Comparison of ENCODE assay signal across 18 cellular contexts in the genomic region with DNA sequence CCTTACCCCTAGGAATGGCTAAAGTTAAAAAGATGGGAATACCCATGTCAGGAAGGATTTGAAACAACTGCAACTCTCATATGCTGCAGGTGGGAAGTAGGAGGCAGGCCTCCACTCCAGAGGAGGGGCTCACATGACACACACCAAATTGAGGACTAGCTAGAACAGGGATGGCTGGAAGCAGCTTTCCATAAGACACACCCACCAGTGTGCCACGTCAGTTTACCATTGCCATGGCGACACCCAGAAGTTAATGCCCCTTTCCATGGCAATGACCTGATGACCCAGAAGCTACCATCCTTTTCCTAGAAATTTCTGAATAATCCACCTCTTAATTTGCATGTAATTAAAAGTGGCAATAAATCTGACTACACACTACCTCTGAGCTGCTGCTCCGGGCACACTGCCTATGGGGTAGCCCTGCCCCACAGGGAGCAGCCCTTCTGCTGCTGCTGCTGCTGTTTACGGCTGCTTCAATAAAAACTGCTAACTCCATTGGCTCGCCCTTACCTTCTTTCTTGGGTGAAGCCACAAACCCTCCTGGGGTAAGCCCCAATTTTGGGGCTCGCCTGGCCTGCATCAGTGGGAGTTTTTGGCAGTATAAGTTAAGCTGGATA.
"Had no signal": no experiment of that assay in that cellular context is flagged by ENCODE, and none has a peak within 500 bp of the region (broad histone marks: within the 10 kb centered on the region; RNA-seq: fewer than 3 reads in every experiment).

No MANE protein-coding gene starts in this region.

- H3K27me3 ChIP-seq: breast epithelium, dorsolateral prefrontal cortex, vagina had no signal

- ATAC-seq: effector memory CD8-positive, alpha-beta T cell; naive thymus-derived CD4-positive, alpha-beta T cell; sciatic nerve had no signal

- H3K4me1 ChIP-seq: breast epithelium, esophagus muscularis mucosa, vagina had no signal

- DNase-seq: activated naive CD4-positive, alpha-beta T cell; activated naive CD8-positive, alpha-beta T cell treated with anti-CD3 and anti-CD28 coated beads for 36 hours; activated T-cell treated with anti-CD3 and anti-CD28 coated beads, Interleukin-2, amount 50 U/mL, for 24 hours; effector memory CD8-positive, alpha-beta T cell; glutamatergic neuron; hippocampal formation; mesenchymal stem cell; naive thymus-derived CD4-positive, alpha-beta T cell; occipital lobe; small intestine; stimulated activated CD4-positive, alpha-beta T cell treated with anti-CD3 and anti-CD28 coated beads, Interleukin-15, amount 100 ng/mL, for 24 hours; stimulated activated naive CD4-positive, alpha-beta T cell treated with Interleukin-2 at 50 U/mL for 16 hours had no signal

- H3K27ac ChIP-seq: breast epithelium, dorsolateral prefrontal cortex, esophagus muscularis mucosa, thoracic aorta, vagina had no signal

- H3K4me3 ChIP-seq: breast epithelium, dorsolateral prefrontal cortex, esophagus muscularis mucosa, thoracic aorta, vagina had no signal

- H3K9me3 ChIP-seq: breast epithelium, esophagus muscularis mucosa, thoracic aorta, vagina had no signal

- H3K36me3 ChIP-seq: breast epithelium, esophagus muscularis mucosa, thoracic aorta, vagina had no signal
